In genomic region chr15:44414001-44414400, GRCh38 we compare ENCODE assay signal across 19 cellular contexts.
"Had no signal": no experiment of that assay in that cellular context is flagged by ENCODE, and none has a peak within 500 bp of the region (broad histone marks: within the 10 kb centered on the region; RNA-seq: fewer than 3 reads in every experiment).

No MANE protein-coding gene starts in this region.

- H3K4me3 Mint-ChIP-seq: activated T-helper 1 cell treated with anti-CD3 and anti-CD28 coated beads, Interleukin-12 subunit alpha, Interleukin-12 subunit beta, Interleukin-2, Interleukin-4 antibody, amounts not matched to agents 30 ng/mL and 10 ng/mL and 1 ng/mL, durations not matched to agents 14 hours and 24 hours and 36 hours; immature natural killer cell; memory B cell; naive B cell; stimulated activated memory B cell treated with anti-CD40 and anti-IgM and Interleukin-4, amounts not matched to agents 10 μg/mL and 1 μg/mL and 100 μg/mL, for 72 hours; T-cell had no signal

- H3K27me3 Mint-ChIP-seq: memory B cell; naive B cell; stimulated activated memory B cell treated with anti-CD40 and anti-IgM and Interleukin-4, amounts not matched to agents 10 μg/mL and 1 μg/mL and 100 μg/mL, for 72 hours; T-cell had no signal

- DNase-seq: activated CD4-positive, CD25-positive, alpha-beta regulatory T cell; activated CD8-positive, alpha-beta memory T cell treated with anti-CD3 and anti-CD28 coated beads, Interleukin-2, amount 50 U/mL, for 4 hours; activated naive CD4-positive, alpha-beta T cell; aorta; brain microvascular endothelial cell; central memory CD4-positive, alpha-beta T cell; dorsolateral prefrontal cortex; immature natural killer cell; kidney glomerular epithelial cell; left ventricle myocardium superior; naive B cell; right lobe of liver; stimulated activated CD4-positive, alpha-beta T cell treated with anti-CD3 and anti-CD28 coated beads, Interleukin-4, amount 100 ng/mL, for 24 hours; T-cell; T-helper 9 cell; thyroid gland had no signal

- ATAC-seq: left ventricle myocardium superior; right lobe of liver; stimulated activated memory B cell treated with anti-CD40 and anti-IgM and Interleukin-4, amounts not matched to agents 10 μg/mL and 1 μg/mL and 100 μg/mL, for 72 hours; T-cell had no signal

- H3K9me3 Mint-ChIP-seq: activated T-helper 1 cell treated with anti-CD3 and anti-CD28 coated beads, Interleukin-12 subunit alpha, Interleukin-12 subunit beta, Interleukin-2, Interleukin-4 antibody, amounts not matched to agents 30 ng/mL and 10 ng/mL and 1 ng/mL, durations not matched to agents 14 hours and 24 hours and 36 hours; immature natural killer cell had no signal

- H3K4me1 Mint-ChIP-seq: immature natural killer cell; memory B cell; naive B cell; stimulated activated memory B cell treated with anti-CD40 and anti-IgM and Interleukin-4, amounts not matched to agents 10 μg/mL and 1 μg/mL and 100 μg/mL, for 72 hours; T-cell had no signal

- H3K27ac Mint-ChIP-seq: activated T-helper 1 cell treated with anti-CD3 and anti-CD28 coated beads, Interleukin-12 subunit alpha, Interleukin-12 subunit beta, Interleukin-2, Interleukin-4 antibody, amounts not matched to agents 30 ng/mL and 10 ng/mL and 1 ng/mL, durations not matched to agents 14 hours and 24 hours and 36 hours; immature natural killer cell; memory B cell; naive B cell; stimulated activated memory B cell treated with anti-CD40 and anti-IgM and Interleukin-4, amounts not matched to agents 10 μg/mL and 1 μg/mL and 100 μg/mL, for 72 hours; T-cell had no signal
